8 cellular contexts compared by ENCODE assay signal in the genomic region with DNA sequence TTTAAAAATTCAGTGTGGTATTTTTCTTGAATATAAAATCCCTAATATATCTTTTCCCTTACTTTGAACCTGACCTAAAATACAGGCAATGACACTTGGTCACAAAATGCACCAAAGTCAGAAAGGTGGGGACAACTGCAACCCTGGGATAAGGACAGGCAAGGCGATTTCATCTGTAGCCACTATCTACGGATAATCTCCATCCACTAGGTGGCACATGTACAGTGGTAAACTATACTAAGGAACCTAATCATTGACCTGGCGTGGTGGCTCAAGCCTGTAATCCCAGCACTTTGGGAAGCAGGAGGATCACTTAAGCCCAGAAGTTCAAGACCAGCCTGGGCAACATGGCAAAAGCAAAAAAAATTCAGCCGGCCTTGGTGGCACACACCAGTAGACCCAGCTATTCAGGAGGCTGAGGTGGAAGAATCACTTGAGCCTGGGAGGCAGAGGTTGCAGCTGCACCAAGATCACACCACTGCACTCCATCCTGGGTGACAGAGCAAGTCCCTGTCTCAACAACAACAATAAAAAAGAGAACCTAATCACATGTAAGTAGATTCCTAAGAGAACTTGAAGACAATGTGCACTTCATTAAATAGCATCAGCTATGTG.
DNase-seq lines count a peak whose midpoint lies in the region; ATAC-seq and TF ChIP-seq lines count a peak whose summit lies in the region.

No MANE protein-coding gene starts in this region.

- H3K27ac Mint-ChIP-seq in stimulated activated naive CD8-positive, alpha-beta T cell treated with anti-CD3 and anti-CD28 coated beads, Interleukin-15, amount 100 ng/mL, for 72 hours = no peak overlapping the region

- H3K4me3 Mint-ChIP-seq in stimulated activated naive CD8-positive, alpha-beta T cell treated with anti-CD3 and anti-CD28 coated beads, Interleukin-15, amount 100 ng/mL, for 72 hours = peak overlapping the region; percentile 59 to 74

- H3K4me1 Mint-ChIP-seq in stimulated activated naive CD8-positive, alpha-beta T cell treated with anti-CD3 and anti-CD28 coated beads, Interleukin-15, amount 100 ng/mL, for 72 hours = peaks cover 46% of the 10 kb centered on the region

- peak; percentile 72 for TF ChIP-seq CTCF in GM12872 (IDR thresholded peaks at IDR 0.05; ENCODE audit: insufficient read depth, low read depth, low read length)

- H3K9me3 Mint-ChIP-seq in stimulated activated naive CD8-positive, alpha-beta T cell treated with anti-CD3 and anti-CD28 coated beads, Interleukin-15, amount 100 ng/mL, for 72 hours = no peaks in the 10 kb centered on the region

- ATAC-seq in HG02884 (IDR thresholded peaks at IDR 0.05; ENCODE audit: unreplicated experiment) = peak; percentile 58
- ATAC-seq in stimulated activated naive CD8-positive, alpha-beta T cell treated with anti-CD3 and anti-CD28 coated beads, Interleukin-15, amount 100 ng/mL, for 72 hours = peak; percentile 78

- H3K27me3 Mint-ChIP-seq in stimulated activated naive CD8-positive, alpha-beta T cell treated with anti-CD3 and anti-CD28 coated beads, Interleukin-15, amount 100 ng/mL, for 72 hours = no peaks in the 10 kb centered on the region

- DNase-seq in AML-193 (lab: John Stamatoyannopoulos, UW) (peak; percentile 41 to 44), NCI-H510A (lab: John Stamatoyannopoulos, UW) (peak; percentile 4), amniotic epithelial cell (ENCODE audit: low read depth) (peak; percentile 46), iPS-NIHi7 (ENCODE audit: extremely low spot score) (peak; percentile 54)
- no peak for DNase-seq in stimulated activated naive CD8-positive, alpha-beta T cell treated with anti-CD3 and anti-CD28 coated beads, Interleukin-15, amount 100 ng/mL, for 72 hours
- DNase-seq in activated effector memory CD4-positive, alpha-beta T cell treated with anti-CD3 and anti-CD28 coated beads, Interleukin-2, amount 50 U/mL, for 16 hours = no peak

Comparison
In these comparisons a context has a peak if more than half of its experiments do, and no peak if none do; other contexts are left out.
1. DNase-seq: peak in AML-193 (2 of 2), NCI-H510A (single experiment), amniotic epithelial cell (single experiment) and iPS-NIHi7 (single experiment); none in stimulated activated naive CD8-positive, alpha-beta T cell treated with anti-CD3 and anti-CD28 coated beads, Interleukin-15, amount 100 ng/mL, for 72 hours (0 of 2) and activated effector memory CD4-positive, alpha-beta T cell treated with anti-CD3 and anti-CD28 coated beads, Interleukin-2, amount 50 U/mL, for 16 hours (single experiment).